ENCODE assay signal across 1 cellular context in genomic region chr16:87951550-87952538, GRCh38.
TF ChIP-seq lines count a peak whose summit lies in the region.

No MANE protein-coding gene starts in this region.

TF ChIP-seq in GM12878, 131 proteins besides CTCF, POLR2A, EP300 and RAD21:
- no peak for TF ChIP-seq E4F1 (IDR thresholded peaks at IDR 0.05; ENCODE audit: borderline replicate concordance, partially characterized antibody)
- no peak; the same call in 1 of the 2 replicates for TF ChIP-seq POLR2AphosphoS5 (IDR thresholded peaks at IDR 0.05; ENCODE audit: low read length)
- no peak for TF ChIP-seq SREBF2 (IDR thresholded peaks at IDR 0.05; ENCODE audit: low read length)
- peak; percentile 61; the same call in 1 of the 2 replicates for TF ChIP-seq GATAD2B (conservative IDR thresholded peaks at IDR 0.05; ENCODE audit: low read depth)
- peak; percentile 25; the same call in 1 of the 2 replicates for TF ChIP-seq PAX5 (IDR thresholded peaks at IDR 0.05; ENCODE audit: borderline replicate concordance, low read depth, low read length)
- TF ChIP-seq PAX8 (IDR thresholded peaks at IDR 0.05), result no peak
- no peak for TF ChIP-seq SREBF1 (IDR thresholded peaks at IDR 0.05; ENCODE audit: low read length)
- TF ChIP-seq WRNIP1 (IDR thresholded peaks at IDR 0.05; ENCODE audit: borderline replicate concordance, low read depth, low read length), result peak; percentile 79; the same call in 1 of the 2 replicates
- peak; percentile 72; the same call in 1 of the 2 replicates for TF ChIP-seq TAF1 (IDR thresholded peaks at IDR 0.05; ENCODE audit: borderline replicate concordance, low read depth, low read length)
- TF ChIP-seq ZNF207 (IDR thresholded peaks at IDR 0.05; ENCODE audit: borderline replicate concordance), result 0 out of 2 replicates have a peak, but pooled peaks have one; percentile 17
- no peak for TF ChIP-seq NR2C2 (IDR thresholded peaks at IDR 0.05; ENCODE audit: borderline replicate concordance, control insufficient read depth, insufficient read length, low read depth)
- no peak for TF ChIP-seq ZNF592 (IDR thresholded peaks at IDR 0.05)
- no peak; the same call in 1 of the 2 replicates for TF ChIP-seq EED (IDR thresholded peaks at IDR 0.05; ENCODE audit: low read depth)
- peak; percentile 14; the same call in 1 of the 2 replicates for TF ChIP-seq RUNX3 (IDR thresholded peaks at IDR 0.05; ENCODE audit: low read length)
- peak; percentile 44 for TF ChIP-seq MEF2B (IDR thresholded peaks at IDR 0.05; ENCODE audit: partially characterized antibody, poor library complexity, severe bottlenecking)
- peak; percentile 30; the same call in 1 of the 2 replicates for TF ChIP-seq NKRF (conservative IDR thresholded peaks at IDR 0.05)
- no peak for TF ChIP-seq SIX5 (IDR thresholded peaks at IDR 0.05; ENCODE audit: low read depth, low read length, severe bottlenecking)
- TF ChIP-seq BRCA1 (IDR thresholded peaks at IDR 0.05; ENCODE audit: low read depth, low read length), result no peak
- no peak for TF ChIP-seq RFX5 (IDR thresholded peaks at IDR 0.05; ENCODE audit: low read depth, low read length)
- no peak for TF ChIP-seq ZBED1 (IDR thresholded peaks at IDR 0.05; ENCODE audit: borderline replicate concordance)
- TF ChIP-seq POU2F2 (IDR thresholded peaks at IDR 0.05; ENCODE audit: borderline replicate concordance, low read depth, low read length), result no peak
- TF ChIP-seq SMARCA5 (IDR thresholded peaks at IDR 0.05), result peak; percentile 63; the same call in 1 of the 2 replicates
- no peak for TF ChIP-seq HCFC1 (IDR thresholded peaks at IDR 0.05; ENCODE audit: low read length)
- TF ChIP-seq FOS (IDR thresholded peaks at IDR 0.05; ENCODE audit: borderline replicate concordance, extremely low read depth, insufficient read length), result no peak
- 0 out of 2 replicates have a peak, but pooled peaks have one; percentile 23 for TF ChIP-seq PML (IDR thresholded peaks at IDR 0.05; ENCODE audit: low read length)
- 0 out of 2 replicates have a peak, but pooled peaks have one; percentile 45 for TF ChIP-seq LARP7 (IDR thresholded peaks at IDR 0.05)
- TF ChIP-seq CHD1 (IDR thresholded peaks at IDR 0.05; ENCODE audit: low read depth, low read length), result peak; percentile 53; the same call in 1 of the 2 replicates
- TF ChIP-seq SMC3 (IDR thresholded peaks at IDR 0.05; ENCODE audit: borderline replicate concordance, low read length), result no peak
- TF ChIP-seq SMAD5 (IDR thresholded peaks at IDR 0.05; ENCODE audit: low read depth), result peak; percentile 51; the same call in 1 of the 2 replicates
- no peak for TF ChIP-seq ATF7 (IDR thresholded peaks at IDR 0.05; ENCODE audit: low read depth)
- 0 out of 2 replicates have a peak, but pooled peaks have one; percentile 21 for TF ChIP-seq TBL1XR1 (IDR thresholded peaks at IDR 0.05; ENCODE audit: low read depth, low read length)
